In the genomic region with DNA sequence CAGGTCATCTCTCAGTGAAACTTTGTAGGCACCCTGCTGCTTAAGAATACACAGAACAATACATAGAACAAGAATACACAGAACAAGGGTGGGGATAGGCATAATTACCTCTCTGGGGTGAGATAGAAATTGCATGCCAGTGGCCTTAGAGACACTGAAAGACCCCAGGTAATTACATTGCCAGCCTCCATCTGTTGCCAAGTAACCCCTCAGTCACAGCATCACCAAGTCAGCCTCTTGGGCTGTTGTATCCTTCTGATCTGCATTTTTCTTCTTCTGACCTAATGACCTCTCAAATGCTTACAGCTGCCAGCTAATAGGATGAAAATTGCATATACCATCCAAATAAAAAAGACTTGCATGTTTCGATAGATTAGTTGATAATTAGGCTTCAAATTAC, we compare ENCODE assay signal across 18 cellular contexts.
DNase-seq lines count a peak whose midpoint lies in the region; ATAC-seq and TF ChIP-seq lines count a peak whose summit lies in the region.
"Had no signal": no experiment of that assay in that cellular context is flagged by ENCODE, and none has a peak within 500 bp of the region (broad histone marks: within the 10 kb centered on the region; RNA-seq: fewer than 3 reads in every experiment).

No MANE protein-coding gene starts in this region.

- H3K27ac ChIP-seq in mesodermal cell (ENCODE audit: low read depth, low read length, severe bottlenecking): peak overlapping the region; percentile 73
- no peak overlapping the region for H3K27ac ChIP-seq in osteoblast (ENCODE audit: low read depth, low read length)

- H4K20me1 ChIP-seq in osteoblast (ENCODE audit: insufficient read depth, low read length): no peaks in the 10 kb centered on the region

- H3K9me3 Mint-ChIP-seq in WTC11: no peaks in the 10 kb centered on the region
- H3K9me3 Mint-ChIP-seq: T-helper 1 cell treated with Interleukin-12 subunit alpha and Interleukin-12 subunit beta and Interleukin-4 antibody, amounts not matched to agents 30 μg/mL and 1 μg/mL, for 36 hours had no signal

- no peaks in the 10 kb centered on the region; the same call in 1 of the 2 replicates for H3K27me3 Mint-ChIP-seq in WTC11 (ENCODE audit: low read depth)
- H3K27me3 Mint-ChIP-seq: IgD-negative memory B cell had no signal

- H3K36me3 ChIP-seq in mesodermal cell (ENCODE audit: control insufficient read depth, insufficient read depth, low read length): no peaks in the 10 kb centered on the region
- H3K36me3 ChIP-seq in osteoblast (ENCODE audit: insufficient read depth, low read length): no peaks in the 10 kb centered on the region

- H3K79me2 ChIP-seq in osteoblast (ENCODE audit: insufficient read depth, low read length): no peaks in the 10 kb centered on the region

- DNase-seq in ELF-1 (ENCODE audit: low read depth, low spot score) (peak; percentile 49), NCI-H146 (lab: John Stamatoyannopoulos, UW) (peak; percentile 62), WTC11 (ENCODE audit: low spot score) (no peak), osteoblast (ENCODE audit: insufficient read length, low spot score, missing footprints) (no peak)
- no peak for DNase-seq in stimulated activated CD4-positive, alpha-beta T cell treated with anti-CD3 and anti-CD28 coated beads, Interleukin-4, amount 100 ng/mL, for 4 hours
- DNase-seq: DMS153, HCEC 1CT, NCI-H1105, NCI-H1930, NCI-H2171 treated with DMSO at 0.1 percent for 48 hours, NCI-H510A, SHP77 treated with DMSO at 0.1 percent for 48 hours had no signal

- H3K27me3 ChIP-seq in osteoblast (ENCODE audit: insufficient read depth, low read length): no peaks in the 10 kb centered on the region

- no peak overlapping the region for H3K4me3 ChIP-seq in mesodermal cell (ENCODE audit: extremely low read depth, insufficient read depth, low read length, poor library complexity, severe bottlenecking)
- no peak overlapping the region for H3K4me3 ChIP-seq in osteoblast (ENCODE audit: insufficient read depth, low read length)

- ATAC-seq in WTC11 (peak; percentile 27; the same call in 1 of the 2 replicates), HG03354 (IDR thresholded peaks at IDR 0.05; ENCODE audit: poor library complexity, severe bottlenecking, unreplicated experiment) (no peak), HG03442 (IDR thresholded peaks at IDR 0.05; ENCODE audit: unreplicated experiment) (no peak)

- peaks cover 25% of the 10 kb centered on the region for H3K4me1 Mint-ChIP-seq in WTC11
- H3K4me1 Mint-ChIP-seq: CD14-positive monocyte, IgD-negative memory B cell had no signal

- H3K36me3 Mint-ChIP-seq in WTC11: no peaks in the 10 kb centered on the region
- H3K36me3 Mint-ChIP-seq: CD14-positive monocyte, IgD-negative memory B cell had no signal

- no peak overlapping the region for H2AFZ ChIP-seq in osteoblast (ENCODE audit: low read length)

- TF ChIP-seq CTCF in WTC11 (IDR thresholded peaks at IDR 0.05): no peak
- no peak for TF ChIP-seq CTCF in osteoblast (IDR thresholded peaks at IDR 0.05; ENCODE audit: extremely low read depth, low read depth, low read length)

- POLR2A ChIA-PET in WTC11 (lab: Charles Lee): no interaction called here

- H3K9me3 ChIP-seq in mesodermal cell (ENCODE audit: control insufficient read depth, low read length) (no peaks in the 10 kb centered on the region), osteoblast (ENCODE audit: low read depth, low read length) (no peaks in the 10 kb centered on the region)

- no peak overlapping the region for H3K4me3 Mint-ChIP-seq in WTC11
- H3K4me3 Mint-ChIP-seq: CD14-positive monocyte; IgD-negative memory B cell; T-helper 1 cell treated with Interleukin-12 subunit alpha and Interleukin-12 subunit beta and Interleukin-4 antibody, amounts not matched to agents 30 μg/mL and 1 μg/mL, for 36 hours had no signal

- no peak overlapping the region for H3K27ac Mint-ChIP-seq in WTC11
- H3K27ac Mint-ChIP-seq: CD14-positive monocyte; IgD-negative memory B cell; T-helper 1 cell treated with Interleukin-12 subunit alpha and Interleukin-12 subunit beta and Interleukin-4 antibody, amounts not matched to agents 30 μg/mL and 1 μg/mL, for 36 hours had no signal

- H3K4me1 ChIP-seq in mesodermal cell (ENCODE audit: control insufficient read depth, insufficient read depth, low read length, poor library complexity, severe bottlenecking) (peaks cover 39% of the 10 kb centered on the region), osteoblast (ENCODE audit: insufficient read depth, low read length) (peaks cover 13% of the 10 kb centered on the region)

- CTCF ChIA-PET in WTC11 (lab: Charles Lee): no interaction called here

- no peak overlapping the region for H3K4me2 ChIP-seq in osteoblast (ENCODE audit: insufficient read depth, low read length)

- WGBS in mesodermal cell (ENCODE audit: insufficient coverage in 2 of 2), 2 experiments: no CpG with 5 or more reads among the region's 1 CpG

TF ChIP-seq in WTC11, 78 proteins besides CTCF, POLR2A, EP300 and RAD21:
- TF ChIP-seq GRHL2 (CRISPR knock-in tag; IDR thresholded peaks at IDR 0.05; ENCODE audit: insufficient replicate concordance, severe bottlenecking): no peak
- no peak for TF ChIP-seq SMAD3 (CRISPR knock-in tag; IDR thresholded peaks at IDR 0.05; ENCODE audit: borderline replicate concordance)
- TF ChIP-seq ZNF396 (CRISPR knock-in tag; IDR thresholded peaks at IDR 0.05; ENCODE audit: borderline replicate concordance): no peak
TF ChIP-seq in WTC11: peak in this region for 0.

Comparison
In these comparisons a context has a peak if more than half of its experiments do, and no peak if none do; other contexts are left out.
1. DNase-seq: peak in ELF-1 (single experiment) and NCI-H146 (single experiment); none in WTC11 (single experiment), osteoblast (single experiment) and stimulated activated CD4-positive, alpha-beta T cell treated with anti-CD3 and anti-CD28 coated beads, Interleukin-4, amount 100 ng/mL, for 4 hours (0 of 2).